ENCODE assay signal across 30 cellular contexts in the genomic region with DNA sequence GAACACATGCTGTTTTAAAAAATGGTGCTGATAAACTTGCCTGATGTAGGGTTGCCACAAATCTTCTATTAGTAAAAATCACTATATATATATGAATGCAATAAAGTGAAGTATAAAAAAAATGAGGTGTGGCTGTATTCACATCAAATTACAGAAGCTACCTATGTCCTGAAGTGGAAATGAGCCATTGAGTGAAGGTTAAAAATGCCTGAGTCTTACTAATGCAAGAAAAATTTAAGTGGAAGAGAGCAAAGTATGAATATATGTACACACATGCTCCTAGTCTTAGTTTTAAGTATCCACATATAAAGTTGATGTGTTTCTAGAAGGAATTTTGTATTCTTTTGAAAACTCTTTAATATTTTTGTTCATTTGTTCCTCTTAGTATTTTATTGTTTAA.
"Had no signal": no experiment of that assay in that cellular context is flagged by ENCODE, and none has a peak within 500 bp of the region (broad histone marks: within the 10 kb centered on the region; RNA-seq: fewer than 3 reads in every experiment).

No MANE protein-coding gene starts in this region.

- FAIRE-seq: TTC549 had no signal

- H3K4me1 ChIP-seq: adrenal gland had no signal

- DNase-seq: activated B cell treated with CpG ODN at 0.5 μM for 24 hours; activated CD4-positive, alpha-beta memory T cell treated with anti-CD3 and anti-CD28 coated beads for 36 hours; activated CD4-positive, alpha-beta T cell treated with anti-CD3 and anti-CD28 coated beads for 4 hours; activated CD4-positive, alpha-beta T cell treated with anti-CD3 and anti-CD28 coated beads, Interleukin-2, amount 10 ng/mL, durations not matched to agents 24 days and 14 days; activated CD4-positive, alpha-beta T cell treated with anti-CD3 and anti-CD28 coated beads, Interleukin-2, amount 50 U/mL, for 1 hour; activated CD4-positive, alpha-beta T cell treated with anti-CD3 and anti-CD28 coated beads, Interleukin-2, amount 50 U/mL, for 4 hours; activated CD4-positive, CD25-positive, alpha-beta regulatory T cell treated with anti-CD3 and anti-CD28 coated beads, Interleukin-2, amount 50 U/mL, for 72 hours; activated CD8-positive, alpha-beta memory T cell treated with anti-CD3 and anti-CD28 coated beads, Interleukin-2, amount 50 U/mL, for 4 hours; activated CD8-positive, alpha-beta T cell treated with anti-CD3 and anti-CD28 coated beads for 36 hours; activated effector memory CD4-positive, alpha-beta T cell treated with anti-CD3 and anti-CD28 coated beads, Interleukin-2, amount 50 U/mL, for 16 hours; activated gamma-delta T cell treated with Interleukin-2 at 50 U/mL for 16 hours; activated naive CD4-positive, alpha-beta T cell; activated naive CD4-positive, alpha-beta T cell treated with anti-CD3 and anti-CD28 coated beads for 36 hours; activated naive CD4-positive, alpha-beta T cell treated with anti-CD3 and anti-CD28 coated beads, Interleukin-2, amount 50 U/mL, for 16 hours; activated naive CD8-positive, alpha-beta T cell treated with anti-CD3 and anti-CD28 coated beads for 36 hours; activated T-cell treated with anti-CD3 and anti-CD28 coated beads for 4 hours; activated T-cell treated with anti-CD3 and anti-CD28 coated beads, Interleukin-2, amount 50 U/mL, for 1 hour; activated T-cell treated with anti-CD3 and anti-CD28 coated beads, Interleukin-2, amount 50 U/mL, for 4 hours; activated T-cell treated with anti-CD3 and anti-CD28 coated beads, Interleukin-2, amount 50 U/mL, for 72 hours; adrenal gland; amniotic stem cell; aorta; central memory CD4-positive, alpha-beta T cell; T-helper 1 cell; T-helper 2 cell; T-helper 9 cell had no signal

- H3K27ac ChIP-seq: adrenal gland, VCaP had no signal

- ATAC-seq: activated CD8-positive, alpha-beta T cell treated with anti-CD3 and anti-CD28 coated beads for 36 hours; activated naive CD4-positive, alpha-beta T cell treated with anti-CD3 and anti-CD28 coated beads, Interleukin-2, amount 50 U/mL, for 72 hours; activated T-cell treated with anti-CD3 and anti-CD28 coated beads, Interleukin-2, amount 50 U/mL, for 4 hours; activated T-cell treated with anti-CD3 and anti-CD28 coated beads, Interleukin-2, amount 50 U/mL, for 72 hours; activated T-helper 17 cell treated with anti-CD3 and anti-CD28 coated beads, Interleukin-2, amount 50 U/mL, for 72 hours had no signal

- H3K27me3 ChIP-seq: adrenal gland had no signal

- H3K9me3 ChIP-seq: adrenal gland had no signal

- H3K4me3 ChIP-seq: adrenal gland had no signal

- H3K36me3 ChIP-seq: adrenal gland had no signal
